In the genomic region with DNA sequence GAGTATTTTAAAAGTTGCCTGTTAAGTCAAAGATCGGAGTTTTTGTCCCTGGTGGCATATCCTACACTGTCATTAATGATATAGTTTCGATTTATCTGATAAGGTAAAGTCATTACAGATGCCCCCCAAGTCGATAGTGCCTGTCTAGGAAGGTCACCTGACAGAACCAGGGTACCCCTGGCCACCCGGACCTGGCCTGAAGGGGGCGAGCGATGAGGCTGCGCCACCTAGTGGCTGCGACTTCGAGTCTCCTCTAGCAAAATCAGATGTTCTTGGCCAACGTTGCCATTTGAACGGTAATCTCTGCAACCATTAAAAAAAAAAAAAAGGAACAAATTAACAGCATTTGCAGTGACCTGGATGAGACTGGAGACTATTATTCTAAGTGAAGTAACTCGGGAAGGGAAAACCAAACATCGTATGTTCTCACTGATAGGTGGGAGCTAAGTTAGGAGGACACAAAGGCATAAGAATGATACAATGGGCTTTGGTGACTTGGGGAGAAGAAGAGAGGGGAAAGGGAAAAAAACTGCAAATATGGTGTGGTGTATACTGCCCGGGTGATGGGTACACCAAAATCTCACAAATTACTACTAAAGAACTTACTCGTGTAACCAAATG, we compare ENCODE assay signal across 8 cellular contexts.
DNase-seq lines count a peak whose midpoint lies in the region; ATAC-seq and TF ChIP-seq lines count a peak whose summit lies in the region.

No MANE protein-coding gene starts in this region.

- no peaks in the 10 kb centered on the region for H3K4me1 Mint-ChIP-seq in brain

- H3K9me3 ChIP-seq in PC-3 (ENCODE audit: low read length) (no peaks in the 10 kb centered on the region), suprapubic skin (peaks cover 5% of the 10 kb centered on the region)

- peaks cover 0 to 5% (median 2%) of the 10 kb centered on the region in 5 experiments for H3K9me3 Mint-ChIP-seq in brain

- H3K4me3 Mint-ChIP-seq in brain = no peak overlapping the region

- CTCF ChIA-PET in PC-3 (lab: Charles Lee) = no interaction called here

- no peak overlapping the region for H3K27ac ChIP-seq in PC-3 (ENCODE audit: low read length)
- H3K27ac ChIP-seq in suprapubic skin = no peak overlapping the region

- no peak overlapping the region for H2AFZ ChIP-seq in PC-3 (ENCODE audit: low read length)

- TF ChIP-seq CTCF in PC-3 (conservative IDR thresholded peaks at IDR 0.05; ENCODE audit: low read depth, low read length) = peak; percentile 89
- peak; percentile 93 to 97 for TF ChIP-seq CTCF in brain (conservative IDR thresholded peaks at IDR 0.05)
- peak in 1 of 2 donors; percentile 41 for TF ChIP-seq CTCF in suprapubic skin (IDR thresholded peaks at IDR 0.05)

- H3K9ac ChIP-seq in PC-3 (ENCODE audit: low read length) = no peak overlapping the region

- H3K4me3 ChIP-seq in PC-3 (ENCODE audit: low read length) = no peak overlapping the region
- no peak overlapping the region for H3K4me3 ChIP-seq in suprapubic skin

- TF ChIP-seq EP300 in suprapubic skin (IDR thresholded peaks at IDR 0.05) = no peak

- H4K20me1 ChIP-seq in PC-3 (ENCODE audit: low read length) = no peaks in the 10 kb centered on the region

- POLR2A ChIA-PET in PC-3 (lab: Charles Lee; ENCODE audit: unreplicated experiment) = no interaction called here

- DNase-seq in AG08395 (ENCODE audit: low spot score) (peak; percentile 7), PC-3 (peak; percentile 61), iris pigment epithelial cell (ENCODE audit: low read depth) (peak; percentile 64), suprapubic skin (ENCODE audit: low spot score in 2 of 2) (no peak)
- DNase-seq in stimulated activated CD4-positive, alpha-beta T cell treated with anti-CD3 and anti-CD28 coated beads, TNF-alpha, amount 100 ng/mL, for 48 hours (ENCODE audit: low read depth in 3 of 3) = peak in 2 of 3 donors; percentile 4 to 15

- H3K36me3 ChIP-seq in PC-3 (ENCODE audit: low read depth, low read length) (no peaks in the 10 kb centered on the region), suprapubic skin (no peaks in the 10 kb centered on the region)

- H3K79me2 ChIP-seq in PC-3 (ENCODE audit: low read length) = no peaks in the 10 kb centered on the region

- ATAC-seq in GM18517 (IDR thresholded peaks at IDR 0.05; ENCODE audit: unreplicated experiment) (peak; percentile 85), HG03045 (IDR thresholded peaks at IDR 0.05; ENCODE audit: unreplicated experiment) (peak; percentile 65), PC-3 (peak; percentile 81)

- 18% methylated on average over 15 of the region's 15 CpGs for WGBS in suprapubic skin

- no peaks in the 10 kb centered on the region for H3K36me3 Mint-ChIP-seq in brain

- H3K27me3 Mint-ChIP-seq in brain = peaks cover 4% of the 10 kb centered on the region

- no peak overlapping the region for H3K4me2 ChIP-seq in PC-3 (ENCODE audit: low read length)

- H3K9me2 ChIP-seq in PC-3 (replicated peaks; ENCODE audit: low read length) = no peaks in the 10 kb centered on the region

- H3K4me1 ChIP-seq in PC-3 (ENCODE audit: insufficient read depth, low read length) (no peaks in the 10 kb centered on the region), suprapubic skin (no peaks in the 10 kb centered on the region)

- H3K27ac Mint-ChIP-seq in brain = no peak overlapping the region

- no peaks in the 10 kb centered on the region for H3F3A ChIP-seq in PC-3 (ENCODE audit: low read length, unreplicated experiment)

- intact Hi-C loops in PC-3 (cut with micrococcal nuclease) = loop anchor here (1.0 to 10.0 kb wide), 4 partner anchors 277 to 505 kb away; no protein-coding TSS in a partner anchor

- no TSS peak for BruUV-seq in PC-3 (replicated peaks; lab: Mats Ljungman, UMichigan)

- no peaks in the 10 kb centered on the region for H3K27me3 ChIP-seq in PC-3 (ENCODE audit: low read length)
- H3K27me3 ChIP-seq in suprapubic skin = no peaks in the 10 kb centered on the region

- TF ChIP-seq POLR2A in suprapubic skin (IDR thresholded peaks at IDR 0.05) = no peak

Comparison
In these comparisons a context has a peak if more than half of its experiments do, and no peak if none do; other contexts are left out.
1. DNase-seq: peak in AG08395 (single experiment), PC-3 (single experiment), iris pigment epithelial cell (single experiment) and stimulated activated CD4-positive, alpha-beta T cell treated with anti-CD3 and anti-CD28 coated beads, TNF-alpha, amount 100 ng/mL, for 48 hours (2 of 3); none in suprapubic skin (0 of 2).
2. Peak in every context shown above with its lines, with median percentiles within 50 percentile points of each other: ATAC-seq.